Comparison of ENCODE assay signal across 21 cellular contexts in the genomic region with DNA sequence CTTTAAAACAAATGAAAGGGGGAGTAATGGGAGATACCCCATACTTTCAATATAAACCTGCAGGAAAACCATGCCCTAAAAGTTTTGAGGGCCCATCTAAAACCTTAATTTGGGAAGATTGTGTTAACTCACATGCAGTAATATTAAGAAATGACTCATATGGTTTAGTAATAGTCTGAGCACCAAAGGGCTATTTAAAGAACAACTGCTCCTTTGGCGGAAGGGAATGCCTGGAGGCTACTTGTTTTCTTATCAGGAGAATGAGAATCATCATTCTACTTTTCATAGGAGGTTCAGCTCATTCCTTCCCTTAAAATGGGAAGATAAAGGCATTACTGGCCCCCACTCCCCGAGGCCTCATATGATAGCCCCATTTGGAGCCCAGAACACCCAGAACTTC. TPM values are rescaled to one million over a fixed set of nuclear protein-coding genes. Genes with fewer than 3 reads are reported as not detected.
A peak's percentile ranks its signal among the peaks of the same experiment; 100 is the strongest.
DNase-seq lines count a peak whose midpoint lies in the region; ATAC-seq, FAIRE-seq and TF ChIP-seq lines count a peak whose summit lies in the region.
"Had no signal": no experiment of that assay in that cellular context is flagged by ENCODE, and none has a peak within 500 bp of the region (broad histone marks: within the 10 kb centered on the region; RNA-seq: fewer than 3 reads in every experiment).

No MANE protein-coding gene starts in this region.

- H3K27ac ChIP-seq in breast epithelium (no peak overlapping the region), HepG2 (ENCODE audit: extremely low read length, insufficient read depth, low read length) (no peak overlapping the region)
- H3K27ac ChIP-seq: neural progenitor cell, stomach, upper lobe of left lung had no signal

- H3K9ac ChIP-seq in adipocyte (ENCODE audit: low read length) (no peak overlapping the region), HepG2 (ENCODE audit: insufficient read depth, low read depth, low read length) (no peak overlapping the region)
- H3K9ac ChIP-seq: neural progenitor cell had no signal

- no peaks in the 10 kb centered on the region for H3K36me3 ChIP-seq in breast epithelium
- no peaks in the 10 kb centered on the region for H3K36me3 ChIP-seq in adipocyte (ENCODE audit: control insufficient read depth, insufficient read depth, low read length, severe bottlenecking)
- H3K36me3 ChIP-seq in HepG2 (replicated peaks in 1 of 2; ENCODE audit: control insufficient read depth in 1 of 2, insufficient read depth in 2 of 2, low read length in 2 of 2) = no peaks in the 10 kb centered on the region
- H3K36me3 ChIP-seq: HAP-1, neural progenitor cell, stomach, upper lobe of left lung had no signal

- no peaks in the 10 kb centered on the region for H3K79me2 ChIP-seq in HepG2 (ENCODE audit: insufficient read depth, low read length)

- BruUV-seq in MCF 10A (replicated peaks; lab: Mats Ljungman, UMichigan) (no TSS peak), HepG2 (replicated peaks; lab: Mats Ljungman, UMichigan) (no TSS peak)

- peaks cover 4 to 6% of the 10 kb centered on the region in 2 donors for H3K9me3 ChIP-seq in breast epithelium
- peaks cover 8% of the 10 kb centered on the region for H3K9me3 ChIP-seq in adipocyte (ENCODE audit: control insufficient read depth, low read length)
- no peaks in the 10 kb centered on the region for H3K9me3 ChIP-seq in HepG2 (ENCODE audit: low read length)
- H3K9me3 ChIP-seq: HAP-1 had no signal

- peaks cover 20% of the 10 kb centered on the region for H3K27me3 Mint-ChIP-seq in MCF 10A (ENCODE audit: insufficient read depth, unreplicated experiment)

- H3K36me3 Mint-ChIP-seq in MCF 10A (ENCODE audit: insufficient read depth, unreplicated experiment) = no peaks in the 10 kb centered on the region

- no peak for FAIRE-seq in HepG2 (lab: Jason Lieb, UNC)

- no peaks in the 10 kb centered on the region for H4K20me1 ChIP-seq in HepG2 (ENCODE audit: insufficient read depth, low read length)

- H3K4me3 ChIP-seq in breast epithelium (no peak overlapping the region), adipocyte (ENCODE audit: low read length) (no peak overlapping the region), fibroblast of villous mesenchyme (ENCODE audit: low read depth, low read length) (no peak overlapping the region), HepG2 (replicated peaks in 1 of 3; ENCODE audit: insufficient read depth in 1 of 3, low read depth in 2 of 3, low read length in 3 of 3) (no peak overlapping the region)
- H3K4me3 ChIP-seq: HAP-1, neural progenitor cell, stomach, upper lobe of left lung had no signal

- ATAC-seq in HG02981 (IDR thresholded peaks at IDR 0.05; ENCODE audit: unreplicated experiment) = no peak
- ATAC-seq in HepG2 = no peak
- no peak for ATAC-seq in GM21619 (IDR thresholded peaks at IDR 0.05; ENCODE audit: unreplicated experiment)
- ATAC-seq: WTC11 had no signal

- H2AFZ ChIP-seq in HepG2 (ENCODE audit: low read length) = no peak overlapping the region
- H2AFZ ChIP-seq: neural progenitor cell had no signal

- H3K4me2 ChIP-seq in HepG2 (ENCODE audit: low read depth, low read length) = no peak overlapping the region
- H3K4me2 ChIP-seq: neural progenitor cell had no signal

- H3K4me3 Mint-ChIP-seq in MCF 10A (ENCODE audit: unreplicated experiment) = no peak overlapping the region
- H3K4me3 Mint-ChIP-seq: neural progenitor cell, WTC11 had no signal

- H3K27ac Mint-ChIP-seq in MCF 10A (ENCODE audit: low read depth, unreplicated experiment) = peak overlapping the region; percentile 51
- H3K27ac Mint-ChIP-seq: neural progenitor cell, WTC11 had no signal

- H3K4me1 ChIP-seq in breast epithelium (no peaks in the 10 kb centered on the region), adipocyte (ENCODE audit: control insufficient read depth, insufficient read depth, low read length) (no peaks in the 10 kb centered on the region), HepG2 (ENCODE audit: insufficient read depth, low read length) (peaks cover 18% of the 10 kb centered on the region)
- H3K4me1 ChIP-seq: HAP-1, neural progenitor cell, stomach, upper lobe of left lung had no signal

- H3K9me3 Mint-ChIP-seq in MCF 10A (ENCODE audit: unreplicated experiment) = no peaks in the 10 kb centered on the region

- no peak for TF ChIP-seq RAD21 in HepG2 (CRISPR knock-in tag; IDR thresholded peaks at IDR 0.05)

- CTCF ChIA-PET in MCF 10A (lab: Yijun Ruan, JAX) (interaction anchor here (1.0 kb wide), 1 partner anchor 143 kb away, joined by 4 read pairs; no protein-coding TSS in a partner anchor), HepG2 (lab: Yijun Ruan, JAX; ENCODE audit: low intra/inter-chr PET ratio, low total read pairs) (no interaction called here)

- TF ChIP-seq POLR2A in breast epithelium (IDR thresholded peaks at IDR 0.05) = no peak
- no peak for TF ChIP-seq POLR2A in HepG2 (IDR thresholded peaks at IDR 0.05; ENCODE audit: insufficient read depth in 1 of 2, low read depth in 2 of 2, low read length in 2 of 2)

- TF ChIP-seq EP300 in HepG2 (IDR thresholded peaks at IDR 0.05; ENCODE audit: low read depth in 2 of 2, low read length in 2 of 2) = no peak
- no peak for TF ChIP-seq EP300 in HepG2 (CRISPR knock-in tag; IDR thresholded peaks at IDR 0.05; ENCODE audit: borderline replicate concordance)

- intact Hi-C loops in MCF 10A (cut with micrococcal nuclease) (no loop called here), breast epithelium (cut with DNase I; ENCODE audit: low total_unique reads) (no loop called here), HepG2 (cut with micrococcal nuclease; ENCODE audit: unreplicated experiment) (no loop called here)

- in situ Hi-C loops in HepG2 (cut with HindIII; ENCODE audit: extremely low pct_ligation_motif_present, low pct_unique_long_range_greater_than_20kb) = no loop called here

- DNase-seq in MCF 10A (ENCODE audit: unreplicated experiment) (peak; percentile 77), breast epithelium (ENCODE audit: low spot score in 2 of 2) (no peak), adipocyte (ENCODE audit: low read depth) (peak; percentile 14), fibroblast of villous mesenchyme (ENCODE audit: low read depth) (peak; percentile 0), NCI-H1105 treated with DMSO at 0.1 percent for 48 hours (lab: John Stamatoyannopoulos, UW) (no peak), HepG2 (ENCODE audit: low spot score) (no peak)
- DNase-seq: 8988T; activated CD4-positive, alpha-beta T cell treated with anti-CD3 and anti-CD28 coated beads, Interleukin-2, amount 50 U/mL, for 48 hours; activated gamma-delta T cell treated with Interleukin-2 at 50 U/mL for 16 hours; central memory CD4-positive, alpha-beta T cell; head of caudate nucleus; NCI-H1417 treated with DMSO at 0.1 percent for 48 hours; NCI-H524; SHP77 treated with DMSO at 0.1 percent for 48 hours; stomach; upper lobe of left lung had no signal

- TF ChIP-seq CTCF in MCF 10A (IDR thresholded peaks at IDR 0.05; ENCODE audit: unreplicated experiment) (no peak), breast epithelium (IDR thresholded peaks at IDR 0.05) (no peak), fibroblast of villous mesenchyme (IDR thresholded peaks at IDR 0.05; ENCODE audit: insufficient read depth, low read depth, low read length) (no peak), HepG2 (CRISPR knock-in tag; IDR thresholded peaks at IDR 0.05) (no peak)

- peaks cover 24% of the 10 kb centered on the region for H3K4me1 Mint-ChIP-seq in MCF 10A (ENCODE audit: insufficient read depth, unreplicated experiment)
- H3K4me1 Mint-ChIP-seq: neural progenitor cell, WTC11 had no signal

- peaks cover 0 to 12% of the 10 kb centered on the region in 2 donors for H3K27me3 ChIP-seq in breast epithelium
- no peaks in the 10 kb centered on the region for H3K27me3 ChIP-seq in adipocyte (replicated peaks; ENCODE audit: control insufficient read depth, insufficient read depth, low read length)
- H3K27me3 ChIP-seq in HepG2 (ENCODE audit: control insufficient read depth in 1 of 2, insufficient read depth in 2 of 2, low read length in 2 of 2) = no peaks in the 10 kb centered on the region
- H3K27me3 ChIP-seq: neural progenitor cell, stomach, upper lobe of left lung had no signal

- WGBS in HepG2 (ENCODE audit: low lambda C conversion rate) = 100% methylated on average over 2 of the region's 2 CpGs

- POLR2A ChIA-PET in MCF 10A (lab: Yijun Ruan, JAX) = no interaction called here
- POLR2A ChIA-PET in HepG2 (lab: Yijun Ruan, JAX) = no interaction called here

TF ChIP-seq in HepG2, 621 proteins besides CTCF, POLR2A, EP300 and RAD21 (continues in another document):
- no peak for TF ChIP-seq ZBTB1 (CRISPR knock-in tag; IDR thresholded peaks at IDR 0.05; ENCODE audit: borderline replicate concordance)
- TF ChIP-seq, protein P1, sequence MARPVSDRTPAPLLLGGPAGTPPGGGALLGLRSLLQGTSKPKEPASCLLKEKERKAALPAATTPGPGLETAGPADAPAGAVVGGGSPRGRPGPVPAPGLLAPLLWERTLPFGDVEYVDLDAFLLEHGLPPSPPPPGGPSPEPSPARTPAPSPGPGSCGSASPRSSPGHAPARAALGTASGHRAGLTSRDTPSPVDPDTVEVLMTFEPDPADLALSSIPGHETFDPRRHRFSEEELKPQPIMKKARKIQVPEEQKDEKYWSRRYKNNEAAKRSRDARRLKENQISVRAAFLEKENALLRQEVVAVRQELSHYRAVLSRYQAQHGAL (CRISPR knock-in tag; IDR thresholded peaks at IDR 0.05; ENCODE audit: not compliant biosample characterization) = no peak

RNA-seq across cellular contexts. Expression of a gene that starts 47.6 kb away (rescaled TPM):
- 22.5 and 22.7 TPM in 2 replicates for total RNA-seq in MCF 10A (2022)
- total RNA-seq in breast epithelium = 10 to 100 TPM; 13.4 to 17.1 (median 13.8) TPM
- total RNA-seq in fibroblast of villous mesenchyme = 5.5 and 7.8 TPM in 2 replicates
- total RNA-seq in HepG2 (2016; rRNA removed; fragmentation: Illumina TruSeq; extraction: Trizol) = 5.2 and 8.4 TPM in 2 replicates
- total RNA-seq in HepG2 (2016; cell fraction: cytosol; rRNA removed; fragmentation: Illumina TruSeq; extraction: Trizol; ENCODE audit: low read depth) = 1.9 and 3.2 TPM in 2 replicates
- total RNA-seq in HepG2 (2016; cell fraction: insoluble cytoplasmic fraction; rRNA removed; fragmentation: Illumina TruSeq; extraction: Trizol) = 5.2 and 9.7 TPM in 2 replicates
- total RNA-seq in HepG2 (2016; cell fraction: membrane; rRNA removed; fragmentation: Illumina TruSeq; extraction: Trizol) = 4.0 and 4.3 TPM in 2 replicates
- 21.3 and 21.8 TPM in 2 replicates for total RNA-seq in HepG2 (2016; cell fraction: nucleus; rRNA removed; fragmentation: Illumina TruSeq; extraction: Trizol)
- 8.8 TPM in 2 replicates for polyA plus RNA-seq in HepG2 (2011; rRNA removed)
- 3.2 and 3.5 TPM in 2 replicates for polyA plus RNA-seq in HepG2 (2011; cell fraction: cytosol; rRNA removed)
- 33.1 and 35.0 TPM in 2 replicates for polyA plus RNA-seq in HepG2 (2011; cell fraction: nucleus; rRNA removed)
- polyA plus RNA-seq in HepG2 (2012) = 6.3 and 6.6 TPM in 2 replicates
- polyA plus RNA-seq in HepG2 (2016; cell fraction: cytosol; fragmentation: Illumina TruSeq; extraction: Trizol; ENCODE audit: low read depth) = 1.5 and 2.0 TPM in 2 replicates
- 5.2 TPM in 2 replicates for polyA plus RNA-seq in HepG2 (2016; cell fraction: insoluble cytoplasmic fraction; fragmentation: Illumina TruSeq; extraction: Trizol; ENCODE audit: low read depth)
- 4.0 and 4.6 TPM in 2 replicates for polyA plus RNA-seq in HepG2 (2016; cell fraction: membrane; fragmentation: Illumina TruSeq; extraction: Trizol; ENCODE audit: low read depth)
- polyA plus RNA-seq in HepG2 (2016; cell fraction: nucleus; fragmentation: Illumina TruSeq; extraction: Trizol; ENCODE audit: insufficient read depth, low read depth) = 27.1 and 27.9 TPM in 2 replicates
- 5.8 and 6.1 TPM in 2 replicates for polyA minus RNA-seq in HepG2 (2011; rRNA and poly(A)+ RNA removed; ENCODE audit: low replicate concordance)
- polyA minus RNA-seq in HepG2 (2011; cell fraction: cytosol; rRNA and poly(A)+ RNA removed) = 2.0 and 3.0 TPM in 2 replicates
- 41.2 and 45.1 TPM in 2 replicates for polyA minus RNA-seq in HepG2 (2011; cell fraction: nucleus; rRNA and poly(A)+ RNA removed)

Comparison
In these comparisons a context has a peak if more than half of its experiments do, and no peak if none do; other contexts are left out.
1. DNase-seq: peak in MCF 10A (single experiment), adipocyte (single experiment) and fibroblast of villous mesenchyme (single experiment); none in breast epithelium (0 of 2), NCI-H1105 treated with DMSO at 0.1 percent for 48 hours (single experiment) and HepG2 (single experiment).